In genomic region chr9:131755541-131756198, GRCh38 we compare ENCODE assay signal across 8 cellular contexts. TPM values are rescaled to one million over a fixed set of nuclear protein-coding genes. Genes with fewer than 3 reads are reported as not detected.
DNase-seq lines count a peak whose midpoint lies in the region; ATAC-seq and TF ChIP-seq lines count a peak whose summit lies in the region.

No MANE protein-coding gene starts in this region.

- H3K27me3 ChIP-seq in upper lobe of right lung = peaks cover 41% of the 10 kb centered on the region

- H3K27ac ChIP-seq in upper lobe of right lung = no peak overlapping the region

- DNase-seq in Ammon's horn (ENCODE audit: low spot score) (peak; percentile 93), NCI-H1105 treated with DMSO at 0.1 percent for 48 hours (lab: John Stamatoyannopoulos, UW) (peak; percentile 74), glutamatergic neuron (peak; percentile 95), pons (ENCODE audit: low spot score) (peak; percentile 75), upper lobe of right lung (peak; percentile 88)
- peak; percentile 48 to 85 (median 73) for DNase-seq in activated naive CD4-positive, alpha-beta T cell (lab: John Stamatoyannopoulos, UW)

- H3K27me3 Mint-ChIP-seq in glutamatergic neuron (ENCODE audit: unreplicated experiment) = peaks cover 3% of the 10 kb centered on the region

- H3K4me1 ChIP-seq in upper lobe of right lung = peaks cover 5% of the 10 kb centered on the region

- TF ChIP-seq CTCF in glutamatergic neuron (IDR thresholded peaks at IDR 0.05; ENCODE audit: partially characterized antibody, unreplicated experiment) (peak; percentile 74), upper lobe of right lung (IDR thresholded peaks at IDR 0.05) (peak; percentile 73)

- H3K4me1 Mint-ChIP-seq in glutamatergic neuron (ENCODE audit: low read depth, unreplicated experiment) = peaks cover 11% of the 10 kb centered on the region

- H3K27ac Mint-ChIP-seq in glutamatergic neuron (ENCODE audit: unreplicated experiment) = no peak overlapping the region

- H3K4me3 ChIP-seq in upper lobe of right lung = no peak overlapping the region

- no peaks in the 10 kb centered on the region for H3K36me3 ChIP-seq in upper lobe of right lung

- ATAC-seq in GM21717 (IDR thresholded peaks at IDR 0.05; ENCODE audit: unreplicated experiment) (peak; percentile 69), SK-N-SH treated with all-trans-retinoic acid at 6 μM for 48 hours (peak; percentile 100), upper lobe of right lung (peak; percentile 98)

- no peaks in the 10 kb centered on the region for H3K9me3 ChIP-seq in upper lobe of right lung

- no peak overlapping the region for H3K4me3 Mint-ChIP-seq in glutamatergic neuron (ENCODE audit: unreplicated experiment)

- intact Hi-C loops in upper lobe of right lung (cut with DNase I) = loop anchor here (5.0 kb wide), 1 partner anchor 497 kb away; no protein-coding TSS in a partner anchor

- H3K9me3 Mint-ChIP-seq in glutamatergic neuron (ENCODE audit: unreplicated experiment) = no peaks in the 10 kb centered on the region

- H3K36me3 Mint-ChIP-seq in glutamatergic neuron (ENCODE audit: unreplicated experiment) = no peaks in the 10 kb centered on the region

TF ChIP-seq in SK-N-SH treated with all-trans-retinoic acid at 6 μM for 48 hours, 23 proteins besides CTCF, POLR2A, EP300 and RAD21:
- no peak for TF ChIP-seq ZNF70 (CRISPR knock-in tag; IDR thresholded peaks at IDR 0.05)
- no peak for TF ChIP-seq TCF4 (CRISPR knock-in tag; IDR thresholded peaks at IDR 0.05; ENCODE audit: borderline replicate concordance)
- TF ChIP-seq POU6F1 (CRISPR knock-in tag; IDR thresholded peaks at IDR 0.05; ENCODE audit: borderline replicate concordance, low read depth) = no peak
- no peak for TF ChIP-seq ISL1 (CRISPR knock-in tag; IDR thresholded peaks at IDR 0.05)
- no peak for TF ChIP-seq CREB5 (CRISPR knock-in tag; IDR thresholded peaks at IDR 0.05; ENCODE audit: low read depth)
TF ChIP-seq in SK-N-SH treated with all-trans-retinoic acid at 6 μM for 48 hours: peak in this region for 0.

RNA-seq across cellular contexts. Expression of gene RAPGEF1, which starts 15.8 kb away (rescaled TPM):
- total RNA-seq in glutamatergic neuron (ENCODE audit: unreplicated experiment) = 319 TPM
- total RNA-seq in upper lobe of right lung = 144 TPM
